ENCODE assay signal across 15 cellular contexts in genomic region chr14:77544571-77544970, GRCh38. TPM values are rescaled to one million over a fixed set of nuclear protein-coding genes. Genes with fewer than 3 reads are reported as not detected.
DNase-seq lines count a peak whose midpoint lies in the region; ATAC-seq and TF ChIP-seq lines count a peak whose summit lies in the region.
"Had no signal": no experiment of that assay in that cellular context is flagged by ENCODE, and none has a peak within 500 bp of the region (broad histone marks: within the 10 kb centered on the region; RNA-seq: fewer than 3 reads in every experiment).

No MANE protein-coding gene starts in this region.

- no peak overlapping the region for H3K9ac ChIP-seq in smooth muscle cell (ENCODE audit: low read depth)

- peaks cover 15% of the 10 kb centered on the region for H3K36me3 Mint-ChIP-seq in memory B cell

- no peak overlapping the region for H3K4me2 ChIP-seq in smooth muscle cell

- H3K27ac Mint-ChIP-seq in memory B cell = peak overlapping the region; percentile 18

- peaks cover 10% of the 10 kb centered on the region for H3K4me1 Mint-ChIP-seq in memory B cell

- peaks cover 30% of the 10 kb centered on the region for H4K20me1 ChIP-seq in smooth muscle cell (ENCODE audit: low read depth)

- no peak overlapping the region for H3K4me3 ChIP-seq in smooth muscle cell

- peaks cover 13% of the 10 kb centered on the region for H3K4me1 ChIP-seq in smooth muscle cell (ENCODE audit: low read depth)

- no peaks in the 10 kb centered on the region for H3K27me3 Mint-ChIP-seq in memory B cell
- H3K27me3 Mint-ChIP-seq: CD4-positive, CD25-positive, alpha-beta regulatory T cell had no signal

- H3K9me3 Mint-ChIP-seq in memory B cell = no peaks in the 10 kb centered on the region
- H3K9me3 Mint-ChIP-seq: CD4-positive, CD25-positive, alpha-beta regulatory T cell had no signal

- DNase-seq in ELF-1 (ENCODE audit: low read depth, low spot score) (peak; percentile 9), NCI-H82 treated with DMSO at 0.1 percent for 48 hours (lab: John Stamatoyannopoulos, UW; ENCODE audit: unreplicated experiment) (peak; percentile 58), memory B cell (ENCODE audit: low spot score in 2 of 2) (no peak), smooth muscle cell (lab: John Stamatoyannopoulos, UW; ENCODE audit: unreplicated experiment) (no peak), EL (no peak), NCI-H2171 treated with DMSO at 0.1 percent for 48 hours (lab: John Stamatoyannopoulos, UW) (no peak), NCI-H69 (lab: John Stamatoyannopoulos, UW) (no peak)
- DNase-seq: Caco-2; CD4-positive, CD25-positive, alpha-beta regulatory T cell; H7; MV-4-11; NCI-H1417 treated with DMSO at 0.1 percent for 48 hours; NCI-H2029; NCI-H2171; NCI-H774 had no signal

- peaks cover 29% of the 10 kb centered on the region for H3F3A ChIP-seq in smooth muscle cell (ENCODE audit: low read depth)

- ATAC-seq in memory B cell (ENCODE audit: low read depth) = no peak

- no peaks in the 10 kb centered on the region for H3K9me3 ChIP-seq in smooth muscle cell (replicated peaks; ENCODE audit: low read depth)
- H3K9me3 ChIP-seq: Caco-2 had no signal

- H3K36me3 ChIP-seq in smooth muscle cell (ENCODE audit: low read depth) = peaks cover 8% of the 10 kb centered on the region

- no peak for TF ChIP-seq CTCF in smooth muscle cell (IDR thresholded peaks at IDR 0.05; ENCODE audit: borderline replicate concordance, insufficient read depth, poor library complexity, severe bottlenecking)

- no peak overlapping the region for H3K4me3 Mint-ChIP-seq in memory B cell
- H3K4me3 Mint-ChIP-seq: CD4-positive, CD25-positive, alpha-beta regulatory T cell had no signal

- no peaks in the 10 kb centered on the region for H3K27me3 ChIP-seq in smooth muscle cell (ENCODE audit: low read depth)

- 46% methylated on average over 2 of the region's 2 CpGs for WGBS in smooth muscle cell (ENCODE audit: low lambda C conversion rate)

- H2AFZ ChIP-seq in smooth muscle cell (ENCODE audit: low read depth) = no peak overlapping the region

- H3K79me2 ChIP-seq in smooth muscle cell (ENCODE audit: low read depth) = no peaks in the 10 kb centered on the region

- peak overlapping the region; percentile 74 for H3K27ac ChIP-seq in smooth muscle cell (ENCODE audit: low read depth)

RNA-seq across cellular contexts. Expression of gene ISM2, which starts 46.0 kb away (rescaled TPM):
- total RNA-seq in smooth muscle cell = 2.1 and 2.7 TPM in 2 replicates
- 0.57 and 0.78 TPM in 2 replicates for polyA plus RNA-seq in smooth muscle cell
- total RNA-seq: CD4-positive, CD25-positive, alpha-beta regulatory T cell had no signal
- polyA plus RNA-seq: CD4-positive, CD25-positive, alpha-beta regulatory T cell had no signal

Comparison
In these comparisons a context has a peak if more than half of its experiments do, and no peak if none do; other contexts are left out.
1. DNase-seq: peak in ELF-1 (single experiment) and NCI-H82 treated with DMSO at 0.1 percent for 48 hours (single experiment); none in memory B cell (0 of 2), smooth muscle cell (single experiment), EL (single experiment), NCI-H2171 treated with DMSO at 0.1 percent for 48 hours (single experiment) and NCI-H69 (single experiment).